In genomic region chr21:46054447-46054846, GRCh38 we compare ENCODE assay signal across 8 cellular contexts. TPM values are rescaled to one million over a fixed set of nuclear protein-coding genes. Genes with fewer than 3 reads are reported as not detected.
DNase-seq lines count a peak whose midpoint lies in the region; ATAC-seq and TF ChIP-seq lines count a peak whose summit lies in the region.
"Had no signal": no experiment of that assay in that cellular context is flagged by ENCODE, and none has a peak within 500 bp of the region (broad histone marks: within the 10 kb centered on the region; RNA-seq: fewer than 3 reads in every experiment).

No MANE protein-coding gene starts in this region.

- no peak for TF ChIP-seq RAD21 in Ishikawa (IDR thresholded peaks at IDR 0.05; ENCODE audit: low read depth)
- TF ChIP-seq RAD21 in liver (IDR thresholded peaks at IDR 0.05): no peak

- H3K27me3 ChIP-seq in liver (ENCODE audit: control insufficient read depth in 4 of 4, insufficient read depth in 4 of 4, low read length in 3 of 4): no peaks in the 10 kb centered on the region
- no peaks in the 10 kb centered on the region for H3K27me3 ChIP-seq in testis

- H3K4me1 ChIP-seq in liver (ENCODE audit: control insufficient read depth in 4 of 4, insufficient read depth in 4 of 4, low read length in 3 of 4): no peaks in the 10 kb centered on the region
- peaks cover 30% of the 10 kb centered on the region for H3K4me1 ChIP-seq in testis

- H3K4me3 ChIP-seq in liver (ENCODE audit: low read depth in 1 of 3, low read length in 3 of 3): no peak overlapping the region
- H3K4me3 ChIP-seq in testis: no peak overlapping the region

- DNase-seq in testis (peak; percentile 20), NCI-H2196 treated with DMSO at 0.1 percent for 48 hours (lab: John Stamatoyannopoulos, UW; ENCODE audit: unreplicated experiment) (no peak)
- DNase-seq in activated CD4-positive, alpha-beta T cell treated with anti-CD3 and anti-CD28 coated beads for 1 hour: no peak
- DNase-seq: NCI-H2081 treated with DMSO at 0.1 percent for 48 hours had no signal

- TF ChIP-seq CTCF in liver (IDR thresholded peaks at IDR 0.05; ENCODE audit: low read depth, low read length, missing input control) (no peak), testis (IDR thresholded peaks at IDR 0.05) (no peak)

- H3K36me3 ChIP-seq in liver (ENCODE audit: control insufficient read depth in 4 of 4, insufficient read depth in 3 of 4, low read depth in 1 of 4, low read length in 3 of 4) (no peaks in the 10 kb centered on the region), testis (ENCODE audit: low read depth, missing control alignments) (no peaks in the 10 kb centered on the region)

- TF ChIP-seq EP300 in Ishikawa (IDR thresholded peaks at IDR 0.05; ENCODE audit: borderline replicate concordance): no peak

- intact Hi-C loops in testis (cut with DNase I; ENCODE audit: low total_unique reads): no loop called here

- H3K9ac ChIP-seq in liver (ENCODE audit: low read depth in 1 of 2, low read length in 2 of 2): no peak overlapping the region

- peak; percentile 20 for ATAC-seq in esophagus mucosa
- ATAC-seq in HG02970 (IDR thresholded peaks at IDR 0.05; ENCODE audit: low FRiP score, unreplicated experiment): no peak

- TF ChIP-seq POLR2A in testis (IDR thresholded peaks at IDR 0.05): no peak

- WGBS in liver: 71% methylated on average over 11 of the region's 11 CpGs
- 54 to 75% methylated on average over 11 of the region's 11 CpGs for WGBS in testis, 2 donors

- no peak overlapping the region for H3K27ac ChIP-seq in liver (ENCODE audit: low read depth in 1 of 2, low read length in 2 of 2)
- H3K27ac ChIP-seq in testis: no peak overlapping the region

- H3K9me3 ChIP-seq in liver (ENCODE audit: control insufficient read depth in 4 of 4, low read length in 3 of 4): no peaks in the 10 kb centered on the region
- no peaks in the 10 kb centered on the region for H3K9me3 ChIP-seq in testis

TF ChIP-seq in Ishikawa, 13 proteins besides CTCF, POLR2A, EP300 and RAD21:
- TF ChIP-seq MAX (IDR thresholded peaks at IDR 0.05) (no peak), CEBPB (IDR thresholded peaks at IDR 0.05) (no peak), YY1 (IDR thresholded peaks at IDR 0.05; ENCODE audit: low read depth) (no peak), ZBTB7A (IDR thresholded peaks at IDR 0.05; ENCODE audit: low read depth) (0 out of 2 replicates have a peak, but pooled peaks have one; percentile 32)

TF ChIP-seq in liver, 16 proteins besides CTCF, POLR2A, EP300 and RAD21:
- TF ChIP-seq NR2F2 (IDR thresholded peaks at IDR 0.05): peak; percentile 86
- no peak for TF ChIP-seq SP1 (IDR thresholded peaks at IDR 0.05)
TF ChIP-seq in liver: peak in this region for 1.

RNA-seq across cellular contexts. Expression of gene COL6A2, which starts 43.5 kb away (rescaled TPM):
- 20.5 TPM for total RNA-seq in esophagus mucosa
- total RNA-seq in liver: 10 to 100 TPM; 39.1 to 44.3 TPM
- 10 to 100 TPM in 1 of 2 donors, 1 to 10 TPM in 1; 5.8 to 80.8 TPM for polyA plus RNA-seq in liver
- 100 to 1,000 TPM; 192 to 236 TPM for total RNA-seq in testis
- 362 TPM for polyA plus RNA-seq in testis (ENCODE audit: insufficient read depth, low read depth, low replicate concordance)
